25 cellular contexts compared by ENCODE assay signal in the genomic region with DNA sequence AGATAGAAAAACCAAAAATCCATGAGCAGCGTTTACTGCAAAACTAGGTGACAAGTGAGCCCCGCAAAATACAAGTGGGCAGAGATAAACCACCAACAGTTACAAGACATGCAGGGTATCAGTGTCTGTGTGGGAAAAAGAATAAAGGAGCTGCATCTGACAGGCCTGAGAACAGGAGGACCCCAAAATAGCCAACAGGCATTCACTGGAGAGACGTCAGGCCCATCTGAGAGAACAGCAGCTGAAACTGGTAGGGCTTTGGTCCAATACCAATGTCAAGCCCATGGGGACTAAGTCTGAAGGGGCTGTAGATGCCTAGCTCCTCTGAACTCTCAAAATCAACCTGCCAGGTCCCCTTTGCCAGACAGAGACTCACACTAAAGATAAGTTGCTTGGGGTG.
"Had no signal": no experiment of that assay in that cellular context is flagged by ENCODE, and none has a peak within 500 bp of the region (broad histone marks: within the 10 kb centered on the region; RNA-seq: fewer than 3 reads in every experiment).

No MANE protein-coding gene starts in this region.

- H3K9me3 ChIP-seq: mucosa of descending colon, prostate gland, right atrium auricular region, sigmoid colon, transverse colon had no signal

- H3K36me3 ChIP-seq: esophagus squamous epithelium, heart right ventricle, left lung, prostate gland, right atrium auricular region, sigmoid colon, spleen, thoracic aorta, transverse colon had no signal

- H3K36me3 Mint-ChIP-seq: stimulated activated naive B cell treated with anti-CD40 and anti-IgM and Interleukin-4, amounts not matched to agents 10 μg/mL and 1 μg/mL and 100 μg/mL, for 72 hours had no signal

- H3K4me3 Mint-ChIP-seq: mesothelial cell of epicardium; naive thymus-derived CD4-positive, alpha-beta T cell; stimulated activated naive B cell treated with anti-CD40 and anti-IgM and Interleukin-4, amounts not matched to agents 10 μg/mL and 1 μg/mL and 100 μg/mL, for 72 hours; stimulated activated naive CD8-positive, alpha-beta T cell treated with anti-CD3 and anti-CD28 coated beads, Interleukin-15, Interleukin-2, amounts not matched to agents 100 ng/mL and 50 ng/mL, for 24 hours had no signal

- H3K27me3 ChIP-seq: left lung, right atrium auricular region, sigmoid colon had no signal

- H3K4me3 ChIP-seq: coronary artery, esophagus squamous epithelium, heart right ventricle, left lung, mucosa of descending colon, prostate gland, right atrium auricular region, sigmoid colon, skin epidermis, spleen, thoracic aorta, transverse colon had no signal

- DNase-seq: dermis blood vessel endothelial cell; effector memory CD4-positive, alpha-beta T cell; erythroblast; esophagus squamous epithelium; foreskin melanocyte; glutamatergic neuron; heart right ventricle; hippocampal formation; left cardiac atrium; left lung; mesenchymal stem cell; mucosa of descending colon; naive thymus-derived CD4-positive, alpha-beta T cell; sigmoid colon; spleen; stimulated activated CD4-positive, alpha-beta T cell treated with anti-CD3 and anti-CD28 coated beads, Interleukin-2, amount 100 ng/mL, for 48 hours; stimulated activated naive B cell treated with anti-CD40 and anti-IgM and Interleukin-4, amounts not matched to agents 10 μg/mL and 1 μg/mL and 100 μg/mL, for 72 hours; transverse colon had no signal

- H3K27ac ChIP-seq: coronary artery, esophagus squamous epithelium, left lung, prostate gland, right atrium auricular region, sigmoid colon, skin epidermis, spleen, thoracic aorta, transverse colon had no signal

- H3K4me1 ChIP-seq: esophagus squamous epithelium, prostate gland, right atrium auricular region, sigmoid colon, spleen, transverse colon had no signal

- ATAC-seq: heart right ventricle; left cardiac atrium; left lung; mucosa of descending colon; naive thymus-derived CD4-positive, alpha-beta T cell; stimulated activated naive B cell treated with anti-CD40 and anti-IgM and Interleukin-4, amounts not matched to agents 10 μg/mL and 1 μg/mL and 100 μg/mL, for 72 hours had no signal

- H3K27ac Mint-ChIP-seq: mesothelial cell of epicardium; naive thymus-derived CD4-positive, alpha-beta T cell; stimulated activated naive B cell treated with anti-CD40 and anti-IgM and Interleukin-4, amounts not matched to agents 10 μg/mL and 1 μg/mL and 100 μg/mL, for 72 hours; stimulated activated naive CD8-positive, alpha-beta T cell treated with anti-CD3 and anti-CD28 coated beads, Interleukin-15, Interleukin-2, amounts not matched to agents 100 ng/mL and 50 ng/mL, for 24 hours had no signal

- H3K4me1 Mint-ChIP-seq: naive thymus-derived CD4-positive, alpha-beta T cell; stimulated activated naive B cell treated with anti-CD40 and anti-IgM and Interleukin-4, amounts not matched to agents 10 μg/mL and 1 μg/mL and 100 μg/mL, for 72 hours had no signal
